7 cellular contexts compared by ENCODE assay signal in genomic region chr1:193537266-193538003, GRCh38.
DNase-seq lines count a peak whose midpoint lies in the region; ATAC-seq lines count a peak whose summit lies in the region.

No MANE protein-coding gene starts in this region.

- H3K36me3 Mint-ChIP-seq in activated CD4-positive, alpha-beta T cell treated with anti-CD3 and anti-CD28 coated beads, Interleukin-2, amount 10 ng/mL, durations not matched to agents 7 days and 5 days (ENCODE audit: low read depth) = peaks cover 21% of the 10 kb centered on the region

- H3K27me3 Mint-ChIP-seq in activated CD4-positive, alpha-beta T cell treated with anti-CD3 and anti-CD28 coated beads, Interleukin-2, amount 10 ng/mL, durations not matched to agents 7 days and 5 days = no peaks in the 10 kb centered on the region

- peaks cover 16% of the 10 kb centered on the region for H3K9me3 Mint-ChIP-seq in activated CD4-positive, alpha-beta T cell treated with anti-CD3 and anti-CD28 coated beads, Interleukin-2, amount 10 ng/mL, durations not matched to agents 7 days and 5 days

- peak; percentile 79 for DNase-seq in activated CD4-positive, alpha-beta T cell treated with anti-CD3 and anti-CD28 coated beads, Interleukin-2, amount 10 ng/mL, durations not matched to agents 7 days and 5 days
- peak; percentile 58 for DNase-seq in stimulated activated CD4-positive, alpha-beta T cell treated with anti-CD3 and anti-CD28 coated beads, Interleukin-12 subunit alpha, Interleukin-12 subunit beta, amount 100 ng/mL, for 24 hours (ENCODE audit: low read depth in 2 of 2)
- DNase-seq in NCI-H187 (lab: John Stamatoyannopoulos, UW) (no peak), iPS-NIHi11 (ENCODE audit: low spot score) (no peak), NCI-H1694 (lab: John Stamatoyannopoulos, UW) (no peak)

- ATAC-seq in GM19452 (IDR thresholded peaks at IDR 0.05; ENCODE audit: unreplicated experiment) (peak; percentile 75), HG03280 (IDR thresholded peaks at IDR 0.05; ENCODE audit: unreplicated experiment) (peak; percentile 86)

- CTCF ChIA-PET in activated CD4-positive, alpha-beta T cell treated with anti-CD3 and anti-CD28 coated beads, Interleukin-2, amount 10 ng/mL, durations not matched to agents 7 days and 5 days (lab: Charles Lee) = interaction anchor here (1.0 kb wide), 1 partner anchor 12 kb away, joined by 3 read pairs; no protein-coding TSS in a partner anchor

- peaks cover 55% of the 10 kb centered on the region for H3K4me1 Mint-ChIP-seq in activated CD4-positive, alpha-beta T cell treated with anti-CD3 and anti-CD28 coated beads, Interleukin-2, amount 10 ng/mL, durations not matched to agents 7 days and 5 days

- POLR2A ChIA-PET in activated CD4-positive, alpha-beta T cell treated with anti-CD3 and anti-CD28 coated beads, Interleukin-2, amount 10 ng/mL, durations not matched to agents 7 days and 5 days (lab: Charles Lee) = no interaction called here

- peak overlapping the region; percentile 88 for H3K27ac Mint-ChIP-seq in activated CD4-positive, alpha-beta T cell treated with anti-CD3 and anti-CD28 coated beads, Interleukin-2, amount 10 ng/mL, durations not matched to agents 7 days and 5 days

- H3K4me3 Mint-ChIP-seq in activated CD4-positive, alpha-beta T cell treated with anti-CD3 and anti-CD28 coated beads, Interleukin-2, amount 10 ng/mL, durations not matched to agents 7 days and 5 days = peak overlapping the region; percentile 21

Comparison
In these comparisons a context has a peak if more than half of its experiments do, and no peak if none do; other contexts are left out.
1. DNase-seq: peak in activated CD4-positive, alpha-beta T cell treated with anti-CD3 and anti-CD28 coated beads, Interleukin-2, amount 10 ng/mL, durations not matched to agents 7 days and 5 days (single experiment) and stimulated activated CD4-positive, alpha-beta T cell treated with anti-CD3 and anti-CD28 coated beads, Interleukin-12 subunit alpha, Interleukin-12 subunit beta, amount 100 ng/mL, for 24 hours (2 of 2); none in NCI-H187 (0 of 2), iPS-NIHi11 (single experiment) and NCI-H1694 (single experiment).